In genomic region chr2:30231726-30232026, GRCh38 we compare ENCODE assay signal across 8 cellular contexts. TPM values are rescaled to one million over a fixed set of nuclear protein-coding genes. Genes with fewer than 3 reads are reported as not detected.
A peak's percentile ranks its signal among the peaks of the same experiment; 100 is the strongest.
DNase-seq lines count a peak whose midpoint lies in the region; ATAC-seq and TF ChIP-seq lines count a peak whose summit lies in the region.

No MANE protein-coding gene starts in this region.

- H3K27ac Mint-ChIP-seq in activated naive CD8-positive, alpha-beta T cell treated with anti-CD3 and anti-CD28 coated beads for 36 hours = peak overlapping the region; percentile 94
- H3K27ac Mint-ChIP-seq in stimulated activated naive CD8-positive, alpha-beta T cell treated with anti-CD3 and anti-CD28 coated beads, Interleukin-15, amount 100 ng/mL, for 72 hours = peak overlapping the region; percentile 87 to 96

- H3K36me3 Mint-ChIP-seq in activated naive CD8-positive, alpha-beta T cell treated with anti-CD3 and anti-CD28 coated beads for 36 hours = peaks cover 29% of the 10 kb centered on the region

- peak overlapping the region; percentile 51 for H3K4me3 ChIP-seq in HL-60 (replicated peaks; ENCODE audit: insufficient read depth, low read length)

- H3K27me3 ChIP-seq in HL-60 (ENCODE audit: insufficient read depth, poor library complexity, severe bottlenecking) = peaks cover 32% of the 10 kb centered on the region

- no peak overlapping the region for H3K27ac ChIP-seq in HL-60 (replicated peaks)

- no peak for TF ChIP-seq CTCF in HL-60 (IDR thresholded peaks at IDR 0.05; ENCODE audit: insufficient read depth, low read length)

- peak overlapping the region; percentile 80 for H3K4me3 Mint-ChIP-seq in activated naive CD8-positive, alpha-beta T cell treated with anti-CD3 and anti-CD28 coated beads for 36 hours
- H3K4me3 Mint-ChIP-seq in stimulated activated naive CD8-positive, alpha-beta T cell treated with anti-CD3 and anti-CD28 coated beads, Interleukin-15, amount 100 ng/mL, for 72 hours = peak overlapping the region; percentile 89 to 96

- peaks cover 63% of the 10 kb centered on the region for H3K4me1 Mint-ChIP-seq in activated naive CD8-positive, alpha-beta T cell treated with anti-CD3 and anti-CD28 coated beads for 36 hours
- peaks cover 64% of the 10 kb centered on the region for H3K4me1 Mint-ChIP-seq in stimulated activated naive CD8-positive, alpha-beta T cell treated with anti-CD3 and anti-CD28 coated beads, Interleukin-15, amount 100 ng/mL, for 72 hours

- peaks cover 6% of the 10 kb centered on the region for H3K9me3 Mint-ChIP-seq in activated naive CD8-positive, alpha-beta T cell treated with anti-CD3 and anti-CD28 coated beads for 36 hours
- no peaks in the 10 kb centered on the region for H3K9me3 Mint-ChIP-seq in stimulated activated naive CD8-positive, alpha-beta T cell treated with anti-CD3 and anti-CD28 coated beads, Interleukin-15, amount 100 ng/mL, for 72 hours

- ATAC-seq in GM19351 (IDR thresholded peaks at IDR 0.05; ENCODE audit: unreplicated experiment) = peak; percentile 14
- peak; percentile 31 for ATAC-seq in stimulated activated naive CD8-positive, alpha-beta T cell treated with anti-CD3 and anti-CD28 coated beads, Interleukin-15, amount 100 ng/mL, for 72 hours
- no peak for ATAC-seq in GM18517 (IDR thresholded peaks at IDR 0.05; ENCODE audit: unreplicated experiment)
- no peak for ATAC-seq in HG03025 (IDR thresholded peaks at IDR 0.05; ENCODE audit: low FRiP score, unreplicated experiment)

- H3K27me3 Mint-ChIP-seq in activated naive CD8-positive, alpha-beta T cell treated with anti-CD3 and anti-CD28 coated beads for 36 hours = no peaks in the 10 kb centered on the region
- no peaks in the 10 kb centered on the region for H3K27me3 Mint-ChIP-seq in stimulated activated naive CD8-positive, alpha-beta T cell treated with anti-CD3 and anti-CD28 coated beads, Interleukin-15, amount 100 ng/mL, for 72 hours

- DNase-seq in HL-60 (ENCODE audit: low read depth in 1 of 2, low spot score in 1 of 2) (peak in 1 of 2 experiments; percentile 25), iPS-NIHi7 (ENCODE audit: extremely low spot score) (peak; percentile 66), NCI-H510A (lab: John Stamatoyannopoulos, UW) (no peak)
- DNase-seq in activated naive CD8-positive, alpha-beta T cell treated with anti-CD3 and anti-CD28 coated beads for 36 hours = no peak
- peak in 1 of 2 donors; percentile 89 for DNase-seq in stimulated activated naive CD8-positive, alpha-beta T cell treated with anti-CD3 and anti-CD28 coated beads, Interleukin-15, amount 100 ng/mL, for 72 hours

RNA-seq across cellular contexts. Expression of gene LBH, which starts 0.3 kb away (rescaled TPM):
- 10 to 100 TPM; 85.0 to 89.2 TPM for total RNA-seq in activated naive CD8-positive, alpha-beta T cell treated with anti-CD3 and anti-CD28 coated beads for 36 hours

Comparison
In these comparisons a context has a peak if more than half of its experiments do, and no peak if none do; other contexts are left out.
1. ATAC-seq: peak in GM19351 (single experiment) and stimulated activated naive CD8-positive, alpha-beta T cell treated with anti-CD3 and anti-CD28 coated beads, Interleukin-15, amount 100 ng/mL, for 72 hours (single experiment); none in GM18517 (single experiment) and HG03025 (single experiment).